ENCODE assay signal across 17 cellular contexts in the genomic region with DNA sequence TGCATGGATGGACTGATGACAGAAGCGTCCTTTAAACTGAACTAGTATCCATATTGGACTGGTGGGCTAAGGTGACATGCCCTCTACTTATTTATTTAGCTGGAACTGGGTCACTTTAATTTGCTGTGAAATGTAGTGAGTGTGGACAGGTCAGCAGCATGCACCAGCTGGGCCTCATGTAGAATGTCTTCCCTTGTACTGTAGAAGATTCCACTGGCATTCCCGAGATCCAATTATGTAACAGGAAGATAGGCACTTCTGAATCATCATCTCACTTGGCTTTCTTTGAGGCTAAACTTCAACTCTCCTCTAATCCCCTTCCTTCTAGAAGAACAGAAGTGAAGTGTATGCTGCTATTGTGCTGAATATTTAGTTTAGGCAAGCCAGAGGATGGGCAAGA.
DNase-seq lines count a peak whose midpoint lies in the region; FAIRE-seq and TF ChIP-seq lines count a peak whose summit lies in the region.
"Had no signal": no experiment of that assay in that cellular context is flagged by ENCODE, and none has a peak within 500 bp of the region (broad histone marks: within the 10 kb centered on the region; RNA-seq: fewer than 3 reads in every experiment).

No MANE protein-coding gene starts in this region.

- H3K4ac ChIP-seq in mesenchymal stem cell (ENCODE audit: low read depth in 1 of 2, low read length in 2 of 2) = no peak overlapping the region
- no peak overlapping the region for H3K4ac ChIP-seq in H9 (ENCODE audit: low read depth, low read length)

- H3K9me3 ChIP-seq in mesenchymal stem cell (ENCODE audit: control insufficient read depth, low read length) (no peaks in the 10 kb centered on the region), H9 (ENCODE audit: control insufficient read depth, low read depth, low read length) (no peaks in the 10 kb centered on the region)
- H3K9me3 ChIP-seq: SJCRH30 had no signal

- no peak overlapping the region for H2BK20ac ChIP-seq in H9 (ENCODE audit: low read depth, low read length, poor library complexity, severe bottlenecking)

- no peak overlapping the region for H2AFZ ChIP-seq in mesenchymal stem cell (ENCODE audit: low read depth, low read length)
- H2AFZ ChIP-seq in H9 (ENCODE audit: low read length) = no peak overlapping the region

- H3K27ac ChIP-seq in mesenchymal stem cell (ENCODE audit: low read length, poor library complexity, severe bottlenecking) = no peak overlapping the region
- no peak overlapping the region for H3K27ac ChIP-seq in H9 (ENCODE audit: insufficient read length, low read depth, low read length)
- H3K27ac ChIP-seq: RWPE1, SJCRH30 had no signal

- no peak for FAIRE-seq in H54 (lab: Jason Lieb, UNC)
- FAIRE-seq: D721Med, H1, K562 had no signal

- no peak overlapping the region for H3T11ph ChIP-seq in H9 (ENCODE audit: low read length)

- H2BK120ac ChIP-seq in mesenchymal stem cell (ENCODE audit: low read depth, low read length) = no peak overlapping the region
- H2BK120ac ChIP-seq in H9 (ENCODE audit: low read depth, low read length, poor library complexity, severe bottlenecking) = no peak overlapping the region

- no peaks in the 10 kb centered on the region for H4K20me1 ChIP-seq in H9 (ENCODE audit: control insufficient read depth, insufficient read depth, insufficient read length)

- H3K4me1 ChIP-seq in mesenchymal stem cell (ENCODE audit: control insufficient read depth, insufficient read depth, low read depth, low read length) (no peaks in the 10 kb centered on the region), H9 (ENCODE audit: insufficient read depth, low read length) (no peaks in the 10 kb centered on the region)

- no peak overlapping the region for H3K4me3 Mint-ChIP-seq in H9

- H3K79me1 ChIP-seq in mesenchymal stem cell (replicated peaks; ENCODE audit: low read length, poor library complexity, severe bottlenecking) = no peaks in the 10 kb centered on the region
- H3K79me1 ChIP-seq in H9 (ENCODE audit: insufficient read depth, low read depth, low read length, poor library complexity, severe bottlenecking) = no peaks in the 10 kb centered on the region

- no peak for TF ChIP-seq CTCF in cardiac fibroblast (IDR thresholded peaks at IDR 0.05; ENCODE audit: low read depth, low read length)
- TF ChIP-seq CTCF in H9 (conservative IDR thresholded peaks at IDR 0.05) = no peak

- H2AK5ac ChIP-seq in mesenchymal stem cell (ENCODE audit: low read length, severe bottlenecking) (no peak overlapping the region), H9 (ENCODE audit: insufficient read length, low read length) (no peak overlapping the region)

- no peak overlapping the region for H4K8ac ChIP-seq in mesenchymal stem cell (ENCODE audit: low read length)
- H4K8ac ChIP-seq in H9 (replicated peaks; ENCODE audit: insufficient read length, low read depth, low read length) = no peak overlapping the region

- no peaks in the 10 kb centered on the region for H3K36me3 ChIP-seq in mesenchymal stem cell (ENCODE audit: control insufficient read depth in 1 of 2, insufficient read depth in 2 of 2, low read depth in 1 of 2, low read length in 2 of 2)
- H3K36me3 ChIP-seq: SJCRH30 had no signal

- H3K36me3 Mint-ChIP-seq in H9 (ENCODE audit: insufficient read depth in 1 of 3, low read depth in 3 of 3) = no peaks in the 10 kb centered on the region; a peak in 1 of 7 replicates

- DNase-seq in AG20443 (ENCODE audit: low spot score) (peak; percentile 24), HCEC 1CT (peak; percentile 50), cardiac fibroblast (ENCODE audit: low read depth in 2 of 2) (peak; percentile 16 to 32), mesenchymal stem cell (peak; percentile 27), H9 (no peak), H54 (ENCODE audit: insufficient read length, low spot score) (no peak)
- DNase-seq in activated CD4-positive, alpha-beta T cell treated with anti-CD3 and anti-CD28 coated beads, Interleukin-2, amount 50 U/mL, for 1 hour = no peak
- DNase-seq: C1 segment of cervical spinal cord, NCI-H1105, NCI-H510A, NCI-H774, PC-3, SJCRH30 had no signal

- H3K14ac ChIP-seq in mesenchymal stem cell (ENCODE audit: low read length in 2 of 2) (no peak overlapping the region), H9 (ENCODE audit: insufficient read depth, low read length) (no peak overlapping the region)

- no peak overlapping the region for H3K23ac ChIP-seq in mesenchymal stem cell (ENCODE audit: low read length in 2 of 2)
- H3K23ac ChIP-seq in H9 (ENCODE audit: insufficient read length, low read depth, low read length) = no peak overlapping the region

- H4K91ac ChIP-seq in mesenchymal stem cell (ENCODE audit: low read length) = no peak overlapping the region
- no peak overlapping the region for H4K91ac ChIP-seq in H9 (ENCODE audit: insufficient read length, low read depth, low read length)

- no peak overlapping the region for H3K9ac ChIP-seq in mesenchymal stem cell (ENCODE audit: low read length)
- no peak overlapping the region for H3K9ac ChIP-seq in H9 (ENCODE audit: extremely low read depth, insufficient read length, low read length)

- no peaks in the 10 kb centered on the region for H3K79me2 ChIP-seq in H9 (ENCODE audit: insufficient read depth, low read length)

- no peaks in the 10 kb centered on the region for H3K23me2 ChIP-seq in H9 (ENCODE audit: insufficient read length, low read depth, low read length, poor library complexity, severe bottlenecking)

- no peak overlapping the region for H2BK15ac ChIP-seq in mesenchymal stem cell (ENCODE audit: low read depth, poor library complexity, severe bottlenecking)
- H2BK15ac ChIP-seq in H9 (ENCODE audit: low read depth, low read length) = no peak overlapping the region

- H2BK5ac ChIP-seq in mesenchymal stem cell (ENCODE audit: low read depth, low read length, poor library complexity, severe bottlenecking) = no peak overlapping the region
- H2BK5ac ChIP-seq in H9 (ENCODE audit: insufficient read length, low read length) = no peak overlapping the region

- H3K27me3 ChIP-seq in mesenchymal stem cell (ENCODE audit: control insufficient read depth in 1 of 2, insufficient read depth in 1 of 2, low read length in 2 of 2) = no peaks in the 10 kb centered on the region
- H3K27me3 ChIP-seq in H9 (ENCODE audit: insufficient read depth, low read length) = no peaks in the 10 kb centered on the region
- H3K27me3 ChIP-seq: SJCRH30 had no signal

- H4K5ac ChIP-seq in H9 (ENCODE audit: insufficient read length, low read depth, low read length) = no peak overlapping the region

- WGBS in mesenchymal stem cell = 85% methylated on average over 2 of the region's 2 CpGs
- no CpG with 5 or more reads among the region's 2 CpGs for WGBS in H9 (ENCODE audit: extremely low coverage, insufficient read length, low lambda C conversion rate)

- H2BK12ac ChIP-seq in mesenchymal stem cell (ENCODE audit: low read length in 2 of 2) = no peak overlapping the region
- no peak overlapping the region for H2BK12ac ChIP-seq in H9 (ENCODE audit: insufficient read length, low read depth, low read length)

- peaks cover 1 to 2% of the 10 kb centered on the region in 2 experiments for H3K4me1 Mint-ChIP-seq in H9

- H3K4me3 ChIP-seq in cardiac fibroblast (replicated peaks in 1 of 2; ENCODE audit: low read depth in 2 of 2, low read length in 2 of 2) (no peak overlapping the region), mesenchymal stem cell (ENCODE audit: insufficient read depth in 1 of 2, low read depth in 1 of 2, low read length in 2 of 2) (no peak overlapping the region)
- H3K4me3 ChIP-seq: K562, SJCRH30 had no signal

- no peaks in the 10 kb centered on the region for H3K9me3 Mint-ChIP-seq in H9

- H3K56ac ChIP-seq in H9 (ENCODE audit: insufficient read length, low read depth, low read length) = no peak overlapping the region

- TF ChIP-seq POLR2A in H54 (IDR thresholded peaks at IDR 0.05; ENCODE audit: low read depth, low read length) = no peak

- H3K27me3 Mint-ChIP-seq in H9 (ENCODE audit: low read depth) = no peaks in the 10 kb centered on the region

- H3K4me2 ChIP-seq in mesenchymal stem cell (ENCODE audit: low read length, poor library complexity, severe bottlenecking) = no peak overlapping the region
- H3K4me2 ChIP-seq in H9 (ENCODE audit: insufficient read depth, insufficient read length, low read length) = no peak overlapping the region

- H3K27ac Mint-ChIP-seq in H9 = no peak overlapping the region

- no peak overlapping the region for H3K18ac ChIP-seq in mesenchymal stem cell (ENCODE audit: low read depth in 1 of 2, low read length in 2 of 2)
- H3K18ac ChIP-seq in H9 (ENCODE audit: insufficient read length, low read depth, low read length) = no peak overlapping the region

Comparison
In these comparisons a context has a peak if more than half of its experiments do, and no peak if none do; other contexts are left out.
1. DNase-seq: peak in AG20443 (single experiment), HCEC 1CT (single experiment), cardiac fibroblast (2 of 2) and mesenchymal stem cell (single experiment); none in H9 (single experiment), H54 (single experiment) and activated CD4-positive, alpha-beta T cell treated with anti-CD3 and anti-CD28 coated beads, Interleukin-2, amount 50 U/mL, for 1 hour (single experiment).